21 cellular contexts compared by ENCODE assay signal in the genomic region with DNA sequence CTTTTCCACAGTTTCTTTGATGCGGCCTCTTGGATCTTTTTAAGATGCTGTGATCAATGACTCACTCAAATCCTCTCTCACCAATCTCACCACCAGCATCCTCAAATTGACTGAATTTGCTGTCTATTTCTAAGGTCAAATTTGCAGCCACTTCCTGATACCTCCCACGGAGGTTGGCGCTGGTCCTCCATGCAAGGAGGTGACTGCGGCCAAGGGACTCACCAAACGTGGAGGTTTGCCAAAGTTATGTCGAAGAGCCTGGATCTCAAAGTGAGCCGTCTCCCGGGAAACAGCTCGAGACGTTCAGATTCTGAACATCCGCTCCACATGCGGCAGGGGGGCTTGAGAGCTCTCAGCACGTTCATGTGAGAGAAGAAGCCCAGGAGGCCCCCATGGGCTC. TPM values are rescaled to one million over a fixed set of nuclear protein-coding genes. Genes with fewer than 3 reads are reported as not detected.
A peak's percentile ranks its signal among the peaks of the same experiment; 100 is the strongest.
DNase-seq lines count a peak whose midpoint lies in the region; ATAC-seq and TF ChIP-seq lines count a peak whose summit lies in the region.
"Had no signal": no experiment of that assay in that cellular context is flagged by ENCODE, and none has a peak within 500 bp of the region (broad histone marks: within the 10 kb centered on the region; RNA-seq: fewer than 3 reads in every experiment).

No MANE protein-coding gene starts in this region.

- no peaks in the 10 kb centered on the region for H3K9me3 ChIP-seq in IMR-90 (ENCODE audit: control insufficient read depth, insufficient read depth, low read length)
- no peaks in the 10 kb centered on the region for H3K9me3 ChIP-seq in body of pancreas
- H3K9me3 ChIP-seq: BLaER1, HAP-1, spleen had no signal

- H3K27me3 ChIP-seq in IMR-90 (ENCODE audit: control insufficient read depth, insufficient read depth, low read length) (no peaks in the 10 kb centered on the region; the same call in 1 of the 2 replicates), body of pancreas (no peaks in the 10 kb centered on the region)
- H3K27me3 ChIP-seq: BLaER1 had no signal

- in situ Hi-C loops in IMR-90 (cut with MboI; ENCODE audit: low sequenced_read_pairs): loop anchor here (25.0 kb wide), 1 partner anchor 470 kb away; no protein-coding TSS in a partner anchor

- dilution Hi-C loops in IMR-90 (cut with HindIII; ENCODE audit: low sequenced_read_pairs, unreplicated experiment): no loop called here

- H3K79me1 ChIP-seq in IMR-90 (ENCODE audit: low read depth in 1 of 2, low read length in 2 of 2): no peaks in the 10 kb centered on the region

- TF ChIP-seq RAD21 in IMR-90 (IDR thresholded peaks at IDR 0.05; ENCODE audit: low read length): no peak

- POLR2A ChIA-PET in IMR-90 (lab: Charles Lee; ENCODE audit: unreplicated experiment): no interaction called here

- no peak overlapping the region for H4K5ac ChIP-seq in IMR-90 (ENCODE audit: low read depth, low read length)

- CTCF ChIA-PET in IMR-90 (lab: Yijun Ruan, JAX): no interaction called here

- H3K27ac Mint-ChIP-seq in neural crest cell (ENCODE audit: unreplicated experiment): peak overlapping the region; percentile 60
- H3K27ac Mint-ChIP-seq: activated CD4-positive, alpha-beta T cell treated with anti-CD3 and anti-CD28 coated beads for 36 hours had no signal

- H3K27ac ChIP-seq in IMR-90 (ENCODE audit: insufficient read depth, low read length) (no peak overlapping the region), body of pancreas (peak overlapping the region in 3 of 4 donors; percentile 27 to 39 (median 32))
- H3K27ac ChIP-seq: BLaER1, epithelial cell of prostate, spleen had no signal

- H2AK9ac ChIP-seq in IMR-90 (replicated peaks; ENCODE audit: low read depth, low read length, poor library complexity): no peak overlapping the region

- peaks cover 9% of the 10 kb centered on the region for H3K27me3 Mint-ChIP-seq in neural crest cell (ENCODE audit: low read depth)
- H3K27me3 Mint-ChIP-seq: naive B cell had no signal

- H3K18ac ChIP-seq in IMR-90 (ENCODE audit: low read depth, low read length): no peak overlapping the region

- H3K36me3 ChIP-seq in IMR-90 (ENCODE audit: control insufficient read depth, insufficient read depth, low read length) (no peaks in the 10 kb centered on the region), body of pancreas (replicated peaks in 1 of 2; ENCODE audit: insufficient read depth in 1 of 2, low read depth in 2 of 2) (no peaks in the 10 kb centered on the region)
- H3K36me3 ChIP-seq: BLaER1, HAP-1, spleen had no signal

- no peak overlapping the region for H2BK20ac ChIP-seq in IMR-90 (ENCODE audit: low read depth, low read length)

- 7% methylated on average over 12 of the region's 13 CpGs; no CpG with 5 or more reads in 1 of the 2 experiments for WGBS in IMR-90 (ENCODE audit: extremely low coverage in 2 of 2, insufficient read length in 1 of 2), 2 experiments
- 53% methylated on average over 9 to 13 of the region's 13 CpGs for WGBS in body of pancreas, 2 donors

- H3K4me2 ChIP-seq in IMR-90 (ENCODE audit: low read depth, low read length): no peak overlapping the region
- H3K4me2 ChIP-seq: BLaER1 had no signal

- H3K14ac ChIP-seq in IMR-90 (replicated peaks; ENCODE audit: low read depth, low read length): no peak overlapping the region

- no peak overlapping the region for H3K56ac ChIP-seq in IMR-90 (ENCODE audit: extremely low read depth, insufficient read depth, low read length)

- DNase-seq in DMS79 treated with DMSO at 0.1 percent for 48 hours (lab: John Stamatoyannopoulos, UW) (peak; percentile 32), IMR-90 (peak; percentile 75), body of pancreas (peak; percentile 50 to 76 (median 68)), neural crest cell (ENCODE audit: low read depth, low spot score) (no peak), NCI-H1105 treated with DMSO at 0.1 percent for 48 hours (lab: John Stamatoyannopoulos, UW) (no peak), T-helper 9 cell (no peak)
- DNase-seq: activated CD4-positive, alpha-beta T cell treated with anti-CD3 and anti-CD28 coated beads for 36 hours; activated gamma-delta T cell; dermis blood vessel endothelial cell; Kasumi-1; mammary epithelial cell; naive B cell; NCI-H146; NCI-H345; SHP77; spleen had no signal

- no peak overlapping the region for H4K91ac ChIP-seq in IMR-90 (ENCODE audit: insufficient read depth, low read depth, low read length)

- no TSS peak for BruUV-seq in IMR-90 (replicated peaks; lab: Mats Ljungman, UMichigan)

- H3K9me1 ChIP-seq in IMR-90 (ENCODE audit: insufficient read depth, low read length): no peaks in the 10 kb centered on the region

- H3K4ac ChIP-seq in IMR-90 (ENCODE audit: low read depth, low read length): no peak overlapping the region

- H3K4me3 Mint-ChIP-seq in neural crest cell: no peak overlapping the region
- H3K4me3 Mint-ChIP-seq: activated CD4-positive, alpha-beta T cell treated with anti-CD3 and anti-CD28 coated beads for 36 hours; naive B cell had no signal

- H3K4me1 ChIP-seq in IMR-90 (ENCODE audit: control insufficient read depth, insufficient read depth, low read length) (peaks cover 19% of the 10 kb centered on the region), body of pancreas (peaks cover 4% of the 10 kb centered on the region)
- H3K4me1 ChIP-seq: HAP-1 had no signal

- TF ChIP-seq CTCF in IMR-90 (conservative IDR thresholded peaks at IDR 0.05; ENCODE audit: low read depth, low read length) (no peak), body of pancreas (IDR thresholded peaks at IDR 0.05) (no peak), neural crest cell (conservative IDR thresholded peaks at IDR 0.05) (no peak)

- H2BK15ac ChIP-seq in IMR-90 (ENCODE audit: low read depth, low read length): no peak overlapping the region

- peak overlapping the region; percentile 63 for H2AFZ ChIP-seq in IMR-90 (replicated peaks; ENCODE audit: low read length, poor library complexity)

- no peak overlapping the region for H2AK5ac ChIP-seq in IMR-90 (ENCODE audit: low read depth, low read length)

- peaks cover 33% of the 10 kb centered on the region for H3K4me1 Mint-ChIP-seq in neural crest cell

- no peaks in the 10 kb centered on the region for H3K36me3 Mint-ChIP-seq in neural crest cell (ENCODE audit: low read depth)
- H3K36me3 Mint-ChIP-seq: naive B cell had no signal

- H4K8ac ChIP-seq in IMR-90 (ENCODE audit: low read depth in 2 of 2, low read length in 2 of 2): no peak overlapping the region

- no peaks in the 10 kb centered on the region for H4K20me1 ChIP-seq in IMR-90 (ENCODE audit: insufficient read depth, low read length)
- H4K20me1 ChIP-seq: BLaER1 had no signal

- TF ChIP-seq POLR2A in IMR-90 (IDR thresholded peaks at IDR 0.05; ENCODE audit: low read depth, low read length) (no peak), body of pancreas (IDR thresholded peaks at IDR 0.05) (no peak)

- intact Hi-C loops in IMR-90 (cut with micrococcal nuclease): no loop called here
- intact Hi-C loops in body of pancreas (cut with DNase I): no loop called here

- ATAC-seq in IMR-90 (ENCODE audit: low read depth) (no peak), body of pancreas (peak; percentile 63), esophagus mucosa (no peak), HG03469 (IDR thresholded peaks at IDR 0.05; ENCODE audit: unreplicated experiment) (no peak)

- no peaks in the 10 kb centered on the region for H3K9me3 Mint-ChIP-seq in neural crest cell

- no peak overlapping the region for H3K9ac ChIP-seq in IMR-90 (ENCODE audit: low read depth, low read length)
- H3K9ac ChIP-seq: BLaER1 had no signal

- no peak overlapping the region for H3K23ac ChIP-seq in IMR-90 (ENCODE audit: low read depth, low read length)

- H2BK5ac ChIP-seq in IMR-90 (ENCODE audit: low read depth, low read length, poor library complexity, severe bottlenecking): no peak overlapping the region

- no peak overlapping the region for H2BK120ac ChIP-seq in IMR-90 (ENCODE audit: low read depth, low read length)

- H3K4me3 ChIP-seq in IMR-90 (ENCODE audit: insufficient read depth, low read depth, low read length) (no peak overlapping the region), body of pancreas (no peak overlapping the region)
- H3K4me3 ChIP-seq: BLaER1, HAP-1, spleen had no signal

TF ChIP-seq in IMR-90, 13 proteins besides CTCF, POLR2A, EP300 and RAD21 (continues in another document):
- TF ChIP-seq RCOR1 (IDR thresholded peaks at IDR 0.05; ENCODE audit: insufficient replicate concordance, low read length) (no peak), MAFK (IDR thresholded peaks at IDR 0.05; ENCODE audit: low read depth, low read length) (no peak), MXI1 (IDR thresholded peaks at IDR 0.05; ENCODE audit: borderline replicate concordance, low read depth, low read length) (no peak), CEBPB (IDR thresholded peaks at IDR 0.05; ENCODE audit: low read depth, low read length) (no peak), CHD1 (IDR thresholded peaks at IDR 0.05; ENCODE audit: low read depth, low read length) (no peak)

RNA-seq across cellular contexts. Expression of a gene that starts 22.6 kb away (rescaled TPM):
- total RNA-seq in IMR-90 (2012; rRNA removed): 33.7 and 34.7 TPM in 2 replicates
- 249 and 273 TPM in 2 replicates for polyA plus RNA-seq in IMR-90 (2012; rRNA removed)
- polyA plus RNA-seq in IMR-90 (2012; cell fraction: cytosol; rRNA removed): 146 and 259 TPM in 2 replicates
- 165 and 308 TPM in 2 replicates for polyA plus RNA-seq in IMR-90 (2012; cell fraction: nucleus; rRNA removed; ENCODE audit: low replicate concordance)
- total RNA-seq in body of pancreas: 100 to 1,000 TPM; 123 to 213 TPM
- 21.7 and 24.3 TPM in 2 replicates for total RNA-seq in neural crest cell
- total RNA-seq in esophagus mucosa: 193 TPM

RNA-seq across cellular contexts. Expression of a gene that starts 31.9 kb away (rescaled TPM):
- total RNA-seq in IMR-90 (2012; rRNA removed) (43.9 and 48.6 TPM in 2 replicates), body of pancreas (10 to 100 TPM; 50.1 to 53.7 TPM), neural crest cell (58.5 and 60.2 TPM in 2 replicates), esophagus mucosa (16.1 TPM)
- polyA plus RNA-seq in IMR-90 (2012; rRNA removed): 352 and 416 TPM in 2 replicates
- polyA plus RNA-seq in IMR-90 (2012; cell fraction: cytosol; rRNA removed): 411 and 495 TPM in 2 replicates
- polyA plus RNA-seq in IMR-90 (2012; cell fraction: nucleus; rRNA removed; ENCODE audit: low replicate concordance): 193 and 240 TPM in 2 replicates

RNA-seq across cellular contexts. Expression of a gene that starts 52.5 kb away (rescaled TPM):
- total RNA-seq in IMR-90 (2012; rRNA removed) (50.0 and 51.8 TPM in 2 replicates), body of pancreas (10 to 100 TPM; 12.5 to 17.5 TPM), neural crest cell (62.1 and 63.8 TPM in 2 replicates), esophagus mucosa (55.5 TPM)
- 73.4 and 90.7 TPM in 2 replicates for polyA plus RNA-seq in IMR-90 (2012; rRNA removed)
- 61.1 and 63.0 TPM in 2 replicates for polyA plus RNA-seq in IMR-90 (2012; cell fraction: cytosol; rRNA removed)
- polyA plus RNA-seq in IMR-90 (2012; cell fraction: nucleus; rRNA removed; ENCODE audit: low replicate concordance): 33.7 and 43.7 TPM in 2 replicates

RNA-seq across cellular contexts. Expression of a gene that starts 54.1 kb away (rescaled TPM):
- total RNA-seq in IMR-90 (2012; rRNA removed): 0.56 and 0.72 TPM in 2 replicates
- 0.11 and 0.31 TPM in 2 replicates for polyA plus RNA-seq in IMR-90 (2012; rRNA removed)
- polyA plus RNA-seq in IMR-90 (2012; cell fraction: cytosol; rRNA removed): 0.09 and 0.15 TPM in 2 replicates
- polyA plus RNA-seq in IMR-90 (2012; cell fraction: nucleus; rRNA removed; ENCODE audit: low replicate concordance): 1.1 and 1.2 TPM in 2 replicates
- total RNA-seq in body of pancreas: 1 to 10 TPM; 1.3 to 3.1 TPM
- 1.2 TPM in 2 replicates for total RNA-seq in neural crest cell
- total RNA-seq in esophagus mucosa: 1.7 TPM
- total RNA-seq: activated CD4-positive, alpha-beta T cell treated with anti-CD3 and anti-CD28 coated beads for 36 hours had no signal
- polyA plus RNA-seq: mammary epithelial cell had no signal

Comparison
In these comparisons a context has a peak if more than half of its experiments do, and no peak if none do; other contexts are left out.
1. DNase-seq: peak in DMS79 treated with DMSO at 0.1 percent for 48 hours (single experiment), IMR-90 (single experiment) and body of pancreas (4 of 4); none in neural crest cell (single experiment), NCI-H1105 treated with DMSO at 0.1 percent for 48 hours (single experiment) and T-helper 9 cell (single experiment).